ENCODE assay signal across 1 cellular context in genomic region chr1:160811147-160811546, GRCh38.
TF ChIP-seq lines count a peak whose summit lies in the region.

No MANE protein-coding gene starts in this region.

TF ChIP-seq in HepG2, 621 proteins besides CTCF, POLR2A, EP300 and RAD21:
- TF ChIP-seq MAFF (IDR thresholded peaks at IDR 0.05; ENCODE audit: low read depth, low read length) = peak; percentile 74
- no peak for TF ChIP-seq KLF9 (CRISPR knock-in tag; IDR thresholded peaks at IDR 0.05; ENCODE audit: low read depth)
- peak; percentile 80 to 83 for TF ChIP-seq MAFK (conservative IDR thresholded peaks at IDR 0.05 in 1 of 2, IDR thresholded peaks at IDR 0.05 in 1 of 2; ENCODE audit: low read length in 2 of 2)
